12 cellular contexts compared by ENCODE assay signal in genomic region chr4:72974694-72975487, GRCh38.
DNase-seq lines count a peak whose midpoint lies in the region; ATAC-seq lines count a peak whose summit lies in the region.
"Had no signal": no experiment of that assay in that cellular context is flagged by ENCODE, and none has a peak within 500 bp of the region (broad histone marks: within the 10 kb centered on the region; RNA-seq: fewer than 3 reads in every experiment).

No MANE protein-coding gene starts in this region.

- no peak for ATAC-seq in Right ventricle myocardium inferior
- ATAC-seq: CD8-positive, alpha-beta T cell had no signal

- no peaks in the 10 kb centered on the region for H3K9me3 ChIP-seq in adipocyte (ENCODE audit: control insufficient read depth, low read length)
- H3K9me3 ChIP-seq: neutrophil, transverse colon had no signal

- peak; percentile 54 for DNase-seq in DMS153 treated with DMSO at 0.1 percent for 48 hours (lab: John Stamatoyannopoulos, UW; ENCODE audit: unreplicated experiment)
- peak; percentile 28 for DNase-seq in NCI-H2081 treated with DMSO at 0.1 percent for 48 hours (lab: John Stamatoyannopoulos, UW)
- DNase-seq in adipocyte (ENCODE audit: low read depth): peak; percentile 55
- DNase-seq in lung microvascular endothelial cell (ENCODE audit: low read depth in 2 of 2): peak; percentile 49 to 71
- DNase-seq in medulla oblongata (ENCODE audit: extremely low spot score): no peak
- no peak for DNase-seq in stimulated activated CD4-positive, alpha-beta T cell treated with anti-CD3 and anti-CD28 coated beads, Interleukin-12 subunit alpha, Interleukin-12 subunit beta, amount 100 ng/mL, for 4 hours
- no peak for DNase-seq in Right ventricle myocardium inferior (ENCODE audit: missing footprints)
- DNase-seq in RKO (ENCODE audit: low spot score): no peak
- DNase-seq: CD8-positive, alpha-beta T cell; NCI-H1092; transverse colon had no signal

- H3K4me1 ChIP-seq in adipocyte (ENCODE audit: control insufficient read depth, insufficient read depth, low read length): peaks cover 23% of the 10 kb centered on the region
- H3K4me1 ChIP-seq: transverse colon had no signal

- no peaks in the 10 kb centered on the region for H3K36me3 ChIP-seq in adipocyte (ENCODE audit: control insufficient read depth, insufficient read depth, low read length, severe bottlenecking)
- H3K36me3 ChIP-seq: neutrophil, transverse colon had no signal

- intact Hi-C loops in Right ventricle myocardium inferior (cut with DNase I): no loop called here

- no peaks in the 10 kb centered on the region for H3K27me3 ChIP-seq in adipocyte (replicated peaks; ENCODE audit: control insufficient read depth, insufficient read depth, low read length)
- H3K27me3 ChIP-seq: neutrophil, transverse colon had no signal

- no peak overlapping the region for H3K4me3 ChIP-seq in adipocyte (ENCODE audit: low read length)
- H3K4me3 ChIP-seq: transverse colon had no signal

- H3K9ac ChIP-seq in adipocyte (ENCODE audit: low read length): no peak overlapping the region

Comparison
In these comparisons a context has a peak if more than half of its experiments do, and no peak if none do; other contexts are left out.
1. DNase-seq: peak in DMS153 treated with DMSO at 0.1 percent for 48 hours (single experiment), NCI-H2081 treated with DMSO at 0.1 percent for 48 hours (single experiment), adipocyte (single experiment) and lung microvascular endothelial cell (2 of 2); none in medulla oblongata (single experiment), stimulated activated CD4-positive, alpha-beta T cell treated with anti-CD3 and anti-CD28 coated beads, Interleukin-12 subunit alpha, Interleukin-12 subunit beta, amount 100 ng/mL, for 4 hours (single experiment), Right ventricle myocardium inferior (single experiment) and RKO (single experiment).